14 cellular contexts compared by ENCODE assay signal in genomic region chr7:2282185-2282751, GRCh38. TPM values are rescaled to one million over a fixed set of nuclear protein-coding genes. Genes with fewer than 3 reads are reported as not detected.
DNase-seq lines count a peak whose midpoint lies in the region; ATAC-seq and TF ChIP-seq lines count a peak whose summit lies in the region.
"Had no signal": no experiment of that assay in that cellular context is flagged by ENCODE, and none has a peak within 500 bp of the region (broad histone marks: within the 10 kb centered on the region; RNA-seq: fewer than 3 reads in every experiment).

No MANE protein-coding gene starts in this region.

- peaks cover 0 to 11% (median 6%) of the 10 kb centered on the region in 3 experiments; a peak in 4 of 7 replicates for H3K36me3 Mint-ChIP-seq in H9 (ENCODE audit: insufficient read depth in 1 of 3, low read depth in 3 of 3)
- H3K36me3 Mint-ChIP-seq in osteocyte (ENCODE audit: unreplicated experiment) = peaks cover under 1% of the 10 kb centered on the region
- peaks cover 2% of the 10 kb centered on the region for H3K36me3 Mint-ChIP-seq in activated naive CD4-positive, alpha-beta T cell treated with anti-CD3 and anti-CD28 coated beads, Interleukin-2, amount 10 ng/mL, durations not matched to agents 7 days and 5 days

- no peak overlapping the region for H2BK120ac ChIP-seq in H9 (ENCODE audit: low read depth, low read length, poor library complexity, severe bottlenecking)
- no peak overlapping the region for H2BK120ac ChIP-seq in mesenchymal stem cell (ENCODE audit: low read depth, low read length)

- H3K18ac ChIP-seq in H9 (ENCODE audit: insufficient read length, low read depth, low read length) (no peak overlapping the region), mesenchymal stem cell (ENCODE audit: low read depth in 1 of 2, low read length in 2 of 2) (no peak overlapping the region)

- H2AK5ac ChIP-seq in H9 (ENCODE audit: insufficient read length, low read length) (no peak overlapping the region), mesenchymal stem cell (ENCODE audit: low read length, severe bottlenecking) (no peak overlapping the region)

- peak overlapping the region; percentile 42 for H3K4me3 ChIP-seq in coronary artery
- no peak overlapping the region for H3K4me3 ChIP-seq in mesenchymal stem cell (ENCODE audit: insufficient read depth in 1 of 2, low read depth in 1 of 2, low read length in 2 of 2)
- peak overlapping the region; percentile 9 to 47 for H3K4me3 ChIP-seq in stomach smooth muscle (ENCODE audit: low read length in 2 of 2)

- WGBS in H9 (ENCODE audit: extremely low coverage, insufficient read length, low lambda C conversion rate) = no CpG with 5 or more reads among the region's 14 CpGs
- WGBS in mesenchymal stem cell = 81% methylated on average over 14 of the region's 14 CpGs

- no peak overlapping the region for H3K4me2 ChIP-seq in H9 (ENCODE audit: insufficient read depth, insufficient read length, low read length)
- H3K4me2 ChIP-seq in mesenchymal stem cell (ENCODE audit: low read length, poor library complexity, severe bottlenecking) = no peak overlapping the region

- no peak overlapping the region for H3T11ph ChIP-seq in H9 (ENCODE audit: low read length)

- no peak overlapping the region; the same call in 1 of the 2 replicates for H3K14ac ChIP-seq in H9 (ENCODE audit: insufficient read depth, low read length)
- H3K14ac ChIP-seq in mesenchymal stem cell (ENCODE audit: low read length in 2 of 2) = no peak overlapping the region

- H4K5ac ChIP-seq in H9 (ENCODE audit: insufficient read length, low read depth, low read length) = no peak overlapping the region

- H2AFZ ChIP-seq in H9 (ENCODE audit: low read length) (no peak overlapping the region), mesenchymal stem cell (ENCODE audit: low read depth, low read length) (no peak overlapping the region)

- no peaks in the 10 kb centered on the region for H3K9me3 ChIP-seq in H9 (ENCODE audit: control insufficient read depth, low read depth, low read length)
- H3K9me3 ChIP-seq in mesenchymal stem cell (ENCODE audit: control insufficient read depth, low read length) = no peaks in the 10 kb centered on the region
- H3K9me3 ChIP-seq in stomach smooth muscle (ENCODE audit: control insufficient read depth in 2 of 2, low read length in 2 of 2) = no peaks in the 10 kb centered on the region

- no peak overlapping the region for H4K91ac ChIP-seq in H9 (ENCODE audit: insufficient read length, low read depth, low read length)
- no peak overlapping the region for H4K91ac ChIP-seq in mesenchymal stem cell (ENCODE audit: low read length)

- H4K20me1 ChIP-seq in H9 (ENCODE audit: control insufficient read depth, insufficient read depth, insufficient read length) = no peaks in the 10 kb centered on the region

- no peaks in the 10 kb centered on the region for H3K9me3 Mint-ChIP-seq in H9
- H3K9me3 Mint-ChIP-seq in osteocyte (ENCODE audit: unreplicated experiment) = no peaks in the 10 kb centered on the region
- no peaks in the 10 kb centered on the region for H3K9me3 Mint-ChIP-seq in activated naive CD4-positive, alpha-beta T cell treated with anti-CD3 and anti-CD28 coated beads, Interleukin-2, amount 10 ng/mL, durations not matched to agents 7 days and 5 days
- H3K9me3 Mint-ChIP-seq: naive thymus-derived CD8-positive, alpha-beta T cell had no signal

- H3K4me3 Mint-ChIP-seq in H9 = no peak overlapping the region
- H3K4me3 Mint-ChIP-seq in osteocyte (ENCODE audit: unreplicated experiment) = no peak overlapping the region
- no peak overlapping the region for H3K4me3 Mint-ChIP-seq in activated naive CD4-positive, alpha-beta T cell treated with anti-CD3 and anti-CD28 coated beads, Interleukin-2, amount 10 ng/mL, durations not matched to agents 7 days and 5 days
- H3K4me3 Mint-ChIP-seq: naive thymus-derived CD8-positive, alpha-beta T cell had no signal

- H3K79me2 ChIP-seq in H9 (ENCODE audit: insufficient read depth, low read length) = no peaks in the 10 kb centered on the region

- no peaks in the 10 kb centered on the region for H3K23me2 ChIP-seq in H9 (ENCODE audit: insufficient read length, low read depth, low read length, poor library complexity, severe bottlenecking)

- H3K56ac ChIP-seq in H9 (ENCODE audit: insufficient read length, low read depth, low read length) = no peak overlapping the region

- no peak overlapping the region for H3K9ac ChIP-seq in H9 (ENCODE audit: extremely low read depth, insufficient read length, low read length)
- H3K9ac ChIP-seq in mesenchymal stem cell (ENCODE audit: low read length) = peak overlapping the region; percentile 70
- H3K9ac ChIP-seq in stomach smooth muscle (ENCODE audit: low read length in 2 of 2) = peak overlapping the region; percentile 58 to 66

- no peak overlapping the region for H2BK20ac ChIP-seq in H9 (ENCODE audit: low read depth, low read length, poor library complexity, severe bottlenecking)

- H3K4ac ChIP-seq in H9 (ENCODE audit: low read depth, low read length) (no peak overlapping the region), mesenchymal stem cell (ENCODE audit: low read depth in 1 of 2, low read length in 2 of 2) (no peak overlapping the region)

- H3K79me1 ChIP-seq in H9 (ENCODE audit: insufficient read depth, low read depth, low read length, poor library complexity, severe bottlenecking) = no peaks in the 10 kb centered on the region
- H3K79me1 ChIP-seq in mesenchymal stem cell (replicated peaks; ENCODE audit: low read length, poor library complexity, severe bottlenecking) = peaks cover 28% of the 10 kb centered on the region

- H3K27me3 ChIP-seq in H9 (ENCODE audit: insufficient read depth, low read length) (no peaks in the 10 kb centered on the region), mesenchymal stem cell (ENCODE audit: control insufficient read depth in 1 of 2, insufficient read depth in 1 of 2, low read length in 2 of 2) (no peaks in the 10 kb centered on the region), stomach smooth muscle (ENCODE audit: control insufficient read depth in 1 of 2, insufficient read depth in 2 of 2, low read length in 2 of 2) (no peaks in the 10 kb centered on the region)

- H3K36me3 ChIP-seq in mesenchymal stem cell (ENCODE audit: control insufficient read depth in 1 of 2, insufficient read depth in 2 of 2, low read depth in 1 of 2, low read length in 2 of 2) (peaks cover 4 to 16% of the 10 kb centered on the region in 2 experiments), stomach smooth muscle (ENCODE audit: control insufficient read depth in 2 of 2, insufficient read depth in 2 of 2, low read length in 2 of 2) (peaks cover 0 to 2% of the 10 kb centered on the region in 2 donors)

- H3K27ac ChIP-seq in H9 (ENCODE audit: insufficient read length, low read depth, low read length) = no peak overlapping the region
- no peak overlapping the region for H3K27ac ChIP-seq in coronary artery
- H3K27ac ChIP-seq in mesenchymal stem cell (ENCODE audit: low read length, poor library complexity, severe bottlenecking) = no peak overlapping the region
- H3K27ac ChIP-seq in stomach smooth muscle (ENCODE audit: low read length) = peak overlapping the region; percentile 74

- TF ChIP-seq CTCF in H9 (conservative IDR thresholded peaks at IDR 0.05) (no peak), coronary artery (IDR thresholded peaks at IDR 0.05) (no peak), osteocyte (IDR thresholded peaks at IDR 0.05) (no peak)

- CTCF ChIA-PET in activated naive CD4-positive, alpha-beta T cell treated with anti-CD3 and anti-CD28 coated beads, Interleukin-2, amount 10 ng/mL, durations not matched to agents 7 days and 5 days (lab: Charles Lee) = no interaction called here

- ATAC-seq in GM18520 (IDR thresholded peaks at IDR 0.05; ENCODE audit: unreplicated experiment) = no peak
- ATAC-seq: left colon; naive thymus-derived CD8-positive, alpha-beta T cell had no signal

- no peak overlapping the region for H4K8ac ChIP-seq in H9 (replicated peaks; ENCODE audit: insufficient read length, low read depth, low read length)
- H4K8ac ChIP-seq in mesenchymal stem cell (ENCODE audit: low read length) = no peak overlapping the region

- H3K4me1 Mint-ChIP-seq in H9 (peaks cover 12 to 23% of the 10 kb centered on the region in 2 experiments), osteocyte (ENCODE audit: unreplicated experiment) (peaks cover 7% of the 10 kb centered on the region)
- H3K4me1 Mint-ChIP-seq in activated naive CD4-positive, alpha-beta T cell treated with anti-CD3 and anti-CD28 coated beads, Interleukin-2, amount 10 ng/mL, durations not matched to agents 7 days and 5 days = peaks cover 7% of the 10 kb centered on the region

- H3K4me1 ChIP-seq in H9 (ENCODE audit: insufficient read depth, low read length) = no peaks in the 10 kb centered on the region
- H3K4me1 ChIP-seq in mesenchymal stem cell (ENCODE audit: control insufficient read depth, insufficient read depth, low read depth, low read length) = peaks cover 6% of the 10 kb centered on the region
- peaks cover 11% of the 10 kb centered on the region for H3K4me1 ChIP-seq in stomach smooth muscle (ENCODE audit: control insufficient read depth, insufficient read depth, low read length)

- H3K27ac Mint-ChIP-seq in H9 (peak overlapping the region; percentile 40 to 85 (median 74); a peak in 6 of 7 replicates), osteocyte (ENCODE audit: unreplicated experiment) (no peak overlapping the region)
- H3K27ac Mint-ChIP-seq in activated naive CD4-positive, alpha-beta T cell treated with anti-CD3 and anti-CD28 coated beads, Interleukin-2, amount 10 ng/mL, durations not matched to agents 7 days and 5 days = no peak overlapping the region

- H3K23ac ChIP-seq in H9 (ENCODE audit: insufficient read length, low read depth, low read length) = no peak overlapping the region
- peak overlapping the region in 1 of 2 experiments; percentile 74 for H3K23ac ChIP-seq in mesenchymal stem cell (ENCODE audit: low read length in 2 of 2)

- no peak overlapping the region for H2BK15ac ChIP-seq in H9 (ENCODE audit: low read depth, low read length)
- H2BK15ac ChIP-seq in mesenchymal stem cell (ENCODE audit: low read depth, poor library complexity, severe bottlenecking) = no peak overlapping the region

- H2BK5ac ChIP-seq in H9 (ENCODE audit: insufficient read length, low read length) (no peak overlapping the region), mesenchymal stem cell (ENCODE audit: low read depth, low read length, poor library complexity, severe bottlenecking) (no peak overlapping the region)

- no peaks in the 10 kb centered on the region for H3K27me3 Mint-ChIP-seq in H9 (ENCODE audit: low read depth)
- H3K27me3 Mint-ChIP-seq in osteocyte (ENCODE audit: unreplicated experiment) = no peaks in the 10 kb centered on the region
- H3K27me3 Mint-ChIP-seq in activated naive CD4-positive, alpha-beta T cell treated with anti-CD3 and anti-CD28 coated beads, Interleukin-2, amount 10 ng/mL, durations not matched to agents 7 days and 5 days = no peaks in the 10 kb centered on the region
- H3K27me3 Mint-ChIP-seq: naive thymus-derived CD8-positive, alpha-beta T cell had no signal

- DNase-seq in H9 (no peak), coronary artery (ENCODE audit: low spot score) (no peak), mesenchymal stem cell (no peak), SK-N-DZ (ENCODE audit: low spot score) (no peak), osteocyte (ENCODE audit: extremely low spot score, unreplicated experiment) (no peak)
- no peak for DNase-seq in activated naive CD4-positive, alpha-beta T cell treated with anti-CD3 and anti-CD28 coated beads, Interleukin-2, amount 10 ng/mL, durations not matched to agents 7 days and 5 days
- DNase-seq: activated CD4-positive, alpha-beta T cell treated with anti-CD3 and anti-CD28 coated beads, Interleukin-2, amount 50 U/mL, for 48 hours; amniotic stem cell; DMS79; left colon; naive thymus-derived CD8-positive, alpha-beta T cell; stimulated activated CD4-positive, alpha-beta T cell treated with anti-CD3 and anti-CD28 coated beads, Interleukin-2, amount 100 ng/mL, for 24 hours had no signal

- no peak overlapping the region for H2BK12ac ChIP-seq in H9 (ENCODE audit: insufficient read length, low read depth, low read length)
- no peak overlapping the region for H2BK12ac ChIP-seq in mesenchymal stem cell (ENCODE audit: low read length in 2 of 2)

RNA-seq across cellular contexts. Expression of gene SNX8, which starts 32.0 kb away (rescaled TPM):
- total RNA-seq in H9 (2021) (40.6 and 45.6 TPM in 2 replicates), osteocyte (41.5 and 51.2 TPM in 2 replicates)
- polyA plus RNA-seq in mesenchymal stem cell (2013, experiment 1 of 2) = 26.3 TPM
- polyA plus RNA-seq in mesenchymal stem cell (2013, experiment 2 of 2) = 28.5 TPM
- polyA plus RNA-seq in SK-N-DZ (2014; cell fraction: cytosol; rRNA removed) = 15.7 and 16.1 TPM in 2 replicates
- polyA plus RNA-seq in SK-N-DZ (2014; cell fraction: nucleus; rRNA removed) = 10.7 and 12.9 TPM in 2 replicates

RNA-seq across cellular contexts. Expression of gene NUDT1, which starts 40.2 kb away (rescaled TPM):
- 80.3 and 84.7 TPM in 2 replicates for total RNA-seq in H9 (2021)
- polyA plus RNA-seq in mesenchymal stem cell (2013, experiment 1 of 2) = 13.8 TPM
- 13.5 TPM for polyA plus RNA-seq in mesenchymal stem cell (2013, experiment 2 of 2)
- polyA plus RNA-seq in SK-N-DZ (2014; cell fraction: cytosol; rRNA removed) = 65.2 and 113 TPM in 2 replicates
- 54.0 and 76.0 TPM in 2 replicates for polyA plus RNA-seq in SK-N-DZ (2014; cell fraction: nucleus; rRNA removed)
- 12.8 and 14.8 TPM in 2 replicates for total RNA-seq in osteocyte

RNA-seq across cellular contexts. Expression of gene MRM2, which starts 40.3 kb away (rescaled TPM):
- total RNA-seq in H9 (2021) (57.2 and 59.0 TPM in 2 replicates), osteocyte (18.9 and 21.6 TPM in 2 replicates)
- polyA plus RNA-seq in mesenchymal stem cell (2013, experiment 1 of 2) = 15.6 TPM
- polyA plus RNA-seq in mesenchymal stem cell (2013, experiment 2 of 2) = 14.8 TPM
- polyA plus RNA-seq in SK-N-DZ (2014; cell fraction: cytosol; rRNA removed) = 38.2 and 44.0 TPM in 2 replicates
- 19.4 and 19.9 TPM in 2 replicates for polyA plus RNA-seq in SK-N-DZ (2014; cell fraction: nucleus; rRNA removed)

RNA-seq across cellular contexts. Expression of gene MAD1L1, which starts 49.5 kb away (rescaled TPM):
- total RNA-seq in H9 (2021) = 37.4 and 39.0 TPM in 2 replicates
- 12.7 TPM for polyA plus RNA-seq in mesenchymal stem cell (2013, experiment 1 of 2)
- 12.2 TPM for polyA plus RNA-seq in mesenchymal stem cell (2013, experiment 2 of 2)
- 45.5 and 57.5 TPM in 2 replicates for polyA plus RNA-seq in SK-N-DZ (2014; cell fraction: cytosol; rRNA removed)
- 35.9 and 49.7 TPM in 2 replicates for polyA plus RNA-seq in SK-N-DZ (2014; cell fraction: nucleus; rRNA removed)
- 30.2 and 32.7 TPM in 2 replicates for total RNA-seq in osteocyte

Comparison
In these comparisons a context has a peak if more than half of its experiments do, and no peak if none do; other contexts are left out.
1. H3K27ac Mint-ChIP-seq: peak in H9 (3 of 3); none in osteocyte (single experiment) and activated naive CD4-positive, alpha-beta T cell treated with anti-CD3 and anti-CD28 coated beads, Interleukin-2, amount 10 ng/mL, durations not matched to agents 7 days and 5 days (single experiment).
2. H3K4me3 ChIP-seq: peak in coronary artery (single experiment) and stomach smooth muscle (2 of 2); none in mesenchymal stem cell (0 of 2).